ENCODE assay signal across 10 cellular contexts in genomic region chr16:11835891-11836652, GRCh38. TPM values are rescaled to one million over a fixed set of nuclear protein-coding genes. Genes with fewer than 3 reads are reported as not detected.
DNase-seq lines count a peak whose midpoint lies in the region; ATAC-seq and TF ChIP-seq lines count a peak whose summit lies in the region.
"Had no signal": no experiment of that assay in that cellular context is flagged by ENCODE, and none has a peak within 500 bp of the region (broad histone marks: within the 10 kb centered on the region; RNA-seq: fewer than 3 reads in every experiment).

No MANE protein-coding gene starts in this region.

- no peak overlapping the region for H3K4me3 ChIP-seq in mesendoderm (ENCODE audit: low read length)

- peaks cover 5% of the 10 kb centered on the region for H3K4me1 ChIP-seq in mesendoderm (ENCODE audit: control insufficient read depth, low read depth, low read length)

- H2BK5ac ChIP-seq in mesendoderm (ENCODE audit: low read length) = no peak overlapping the region

- no peaks in the 10 kb centered on the region for H3K4me1 Mint-ChIP-seq in Calu3 (ENCODE audit: low read depth, unreplicated experiment)

- no peak overlapping the region for H3K9ac ChIP-seq in mesendoderm (ENCODE audit: low read length)

- TF ChIP-seq CTCF in Calu3 (IDR thresholded peaks at IDR 0.05; ENCODE audit: unreplicated experiment) = no peak

- H3K79me2 ChIP-seq in mesendoderm (ENCODE audit: control insufficient read depth, insufficient read depth, low read length) = no peaks in the 10 kb centered on the region

- H3K56ac ChIP-seq in mesendoderm (ENCODE audit: low read length) = no peak overlapping the region

- no peak for DNase-seq in Calu3
- peak; percentile 65 for DNase-seq in LHCN-M2 (ENCODE audit: low read depth)
- peak; percentile 82 for DNase-seq in amniotic epithelial cell (ENCODE audit: low read depth)
- DNase-seq in mesendoderm = peak; percentile 72
- no peak for DNase-seq in NCI-H146 treated with DMSO at 0.1 percent for 48 hours (lab: John Stamatoyannopoulos, UW; ENCODE audit: unreplicated experiment)
- DNase-seq: CD4-positive, alpha-beta T cell; cerebellar nuclear complex had no signal

- H4K8ac ChIP-seq in mesendoderm (ENCODE audit: low read depth, low read length) = no peak overlapping the region

- BruUV-seq in Calu3 (replicated peaks; lab: Mats Ljungman, UMichigan) = no TSS peak

- no peak for ATAC-seq in GM18505 (IDR thresholded peaks at IDR 0.05; ENCODE audit: unreplicated experiment)
- ATAC-seq in HG02870 (IDR thresholded peaks at IDR 0.05; ENCODE audit: unreplicated experiment) = no peak
- no peak for ATAC-seq in HG02798 (IDR thresholded peaks at IDR 0.05; ENCODE audit: poor library complexity, unreplicated experiment)

- no peak for TF ChIP-seq POLR2A in GM18505 (IDR thresholded peaks at IDR 0.05; ENCODE audit: borderline replicate concordance, extremely low read depth, insufficient read depth, insufficient read length)

- no peak overlapping the region for H2BK120ac ChIP-seq in mesendoderm (ENCODE audit: low read depth, low read length)

- peak overlapping the region; percentile 6 for H3K27ac ChIP-seq in mesendoderm (ENCODE audit: low read depth, low read length)

- no peak overlapping the region for H3K4ac ChIP-seq in mesendoderm (ENCODE audit: low read depth, low read length)

- H2AK5ac ChIP-seq in mesendoderm (ENCODE audit: low read length) = no peak overlapping the region

- H3K4me2 ChIP-seq in mesendoderm (ENCODE audit: low read length) = no peak overlapping the region

- H3K79me1 ChIP-seq in mesendoderm (ENCODE audit: low read length) = no peaks in the 10 kb centered on the region

- H3K23ac ChIP-seq in mesendoderm (ENCODE audit: low read length) = no peak overlapping the region

- H3K18ac ChIP-seq in mesendoderm (ENCODE audit: low read length) = no peak overlapping the region

- H3K27me3 Mint-ChIP-seq in Calu3 (ENCODE audit: unreplicated experiment) = no peaks in the 10 kb centered on the region
- H3K27me3 Mint-ChIP-seq: CD4-positive, alpha-beta T cell had no signal

- H2BK15ac ChIP-seq in mesendoderm (replicated peaks; ENCODE audit: low read depth) = no peak overlapping the region

- H3K27ac Mint-ChIP-seq in Calu3 (ENCODE audit: unreplicated experiment) = peak overlapping the region; percentile 14
- H3K27ac Mint-ChIP-seq: CD4-positive, alpha-beta T cell had no signal

- no peaks in the 10 kb centered on the region for H3K9me3 Mint-ChIP-seq in Calu3 (ENCODE audit: low read depth, unreplicated experiment)
- H3K9me3 Mint-ChIP-seq: CD4-positive, alpha-beta T cell had no signal

- peaks cover 28% of the 10 kb centered on the region for H3K36me3 ChIP-seq in mesendoderm (ENCODE audit: control insufficient read depth, insufficient read depth, low read length)

- H4K5ac ChIP-seq in mesendoderm (ENCODE audit: low read length) = no peak overlapping the region

- H3K27me3 ChIP-seq in mesendoderm (ENCODE audit: insufficient read depth, low read length, poor library complexity) = no peaks in the 10 kb centered on the region

- peaks cover 47% of the 10 kb centered on the region for H3K36me3 Mint-ChIP-seq in Calu3 (ENCODE audit: insufficient read depth, unreplicated experiment)

- no CpG with 5 or more reads among the region's 9 CpGs for WGBS in mesendoderm (ENCODE audit: extremely low coverage, insufficient coverage, low lambda C conversion rate)

- intact Hi-C loops in Calu3 (cut with micrococcal nuclease; ENCODE audit: unreplicated experiment) = no loop called here

- no peak overlapping the region for H3K4me3 Mint-ChIP-seq in Calu3 (ENCODE audit: low read depth, unreplicated experiment)
- H3K4me3 Mint-ChIP-seq: CD4-positive, alpha-beta T cell had no signal

- CTCF ChIA-PET in Calu3 (lab: Charles Lee) = interaction anchor here (0.6 to 1.3 kb wide), 2 partner anchors 9 to 211 kb away, joined by 3 to 4 read pairs; no protein-coding TSS in a partner anchor

RNA-seq across cellular contexts. Expression of gene RSL1D1, which starts 15.3 kb away (rescaled TPM):
- 239 and 247 TPM in 2 replicates for total RNA-seq in Calu3 (2022)
- 216 and 226 TPM in 2 replicates for total RNA-seq in LHCN-M2 (2014; rRNA removed)
- polyA plus RNA-seq in LHCN-M2 (2012) = 60.8 TPM
- polyA plus RNA-seq in mesendoderm (2013, experiment 1 of 2) = 422 TPM
- 428 TPM for polyA plus RNA-seq in mesendoderm (2013, experiment 2 of 2)

RNA-seq across cellular contexts. Expression of gene ZC3H7A, which starts 39.0 kb away (rescaled TPM):
- total RNA-seq in Calu3 (2022) = 68.7 and 70.9 TPM in 2 replicates
- 26.5 and 42.4 TPM in 2 replicates for total RNA-seq in LHCN-M2 (2014; rRNA removed)
- 21.4 TPM for polyA plus RNA-seq in LHCN-M2 (2012)
- polyA plus RNA-seq in mesendoderm (2013, experiment 1 of 2) = 37.5 TPM
- polyA plus RNA-seq in mesendoderm (2013, experiment 2 of 2) = 36.2 TPM

Comparison
In these comparisons a context has a peak if more than half of its experiments do, and no peak if none do; other contexts are left out.
1. DNase-seq: peak in LHCN-M2 (single experiment), amniotic epithelial cell (single experiment) and mesendoderm (single experiment); none in Calu3 (single experiment) and NCI-H146 treated with DMSO at 0.1 percent for 48 hours (single experiment).